ENCODE assay signal across 8 cellular contexts in genomic region chr7:151061241-151062110, GRCh38. TPM values are rescaled to one million over a fixed set of nuclear protein-coding genes. Genes with fewer than 3 reads are reported as not detected.
DNase-seq lines count a peak whose midpoint lies in the region; ATAC-seq and TF ChIP-seq lines count a peak whose summit lies in the region.

No MANE protein-coding gene starts in this region.

- H3K36me3 ChIP-seq in OCI-LY1 (ENCODE audit: insufficient read depth, low read length) = peaks cover 23% of the 10 kb centered on the region
- no peaks in the 10 kb centered on the region for H3K36me3 ChIP-seq in ovary

- no peaks in the 10 kb centered on the region for H3K27me3 ChIP-seq in OCI-LY1 (ENCODE audit: insufficient read depth, low read length)
- H3K27me3 ChIP-seq in dorsolateral prefrontal cortex = peaks cover 0 to 7% (median 0%) of the 10 kb centered on the region in 45 donors
- H3K27me3 ChIP-seq in ovary = no peaks in the 10 kb centered on the region

- peak overlapping the region; percentile 85 for H3K4me2 ChIP-seq in OCI-LY1 (ENCODE audit: low read length)

- H3K9me2 ChIP-seq in OCI-LY1 (ENCODE audit: low read depth, low read length) = no peaks in the 10 kb centered on the region

- no peak overlapping the region for H2AFZ ChIP-seq in OCI-LY1 (ENCODE audit: low read length)

- TF ChIP-seq CTCF in OCI-LY1 (IDR thresholded peaks at IDR 0.05; ENCODE audit: low read length) (no peak), dorsolateral prefrontal cortex (IDR thresholded peaks at IDR 0.05 in 54 of 56, conservative IDR thresholded peaks at IDR 0.05 in 2 of 56; ENCODE audit: low read depth in 1 of 56, partially characterized antibody in 56 of 56) (no peak), ovary (IDR thresholded peaks at IDR 0.05) (no peak)

- no peaks in the 10 kb centered on the region for H4K20me1 ChIP-seq in OCI-LY1 (ENCODE audit: insufficient read depth, low read length)

- intact Hi-C loops in dorsolateral prefrontal cortex (cut with DNase I) (no loop called here), ovary (cut with DNase I) (loop anchor here in 1 of 4 donors (2.0 kb wide), 1 partner anchor 21 kb away; the partner anchor contains the start of gene TMUB1)

- ATAC-seq in HG03135 (IDR thresholded peaks at IDR 0.05; ENCODE audit: unreplicated experiment) = no peak

- H3K4me3 ChIP-seq in OCI-LY1 (ENCODE audit: low read depth, low read length, poor library complexity, severe bottlenecking) (peak overlapping the region; percentile 90), dorsolateral prefrontal cortex (peak overlapping the region in 11 of 59 donors; percentile 74 to 94 (median 78)), ovary (peak overlapping the region; percentile 81)

- peak overlapping the region; percentile 25; the same call in 1 of the 2 replicates for H3K9ac ChIP-seq in OCI-LY1 (ENCODE audit: low read length)

- 0 out of 2 replicates have a peak, but pooled peaks cover 7% of the 10 kb centered on the region for H3F3A ChIP-seq in OCI-LY1 (ENCODE audit: insufficient read depth, low read length)

- DNase-seq in COR-L47 (lab: John Stamatoyannopoulos, UW) = peak; percentile 58
- no peak for DNase-seq in dorsolateral prefrontal cortex
- DNase-seq in ovary = peak in 3 of 5 donors; percentile 50 to 67 (median 66)
- no peak for DNase-seq in glomerular visceral epithelial cell (ENCODE audit: extremely low spot score)
- no peak for DNase-seq in epidermal melanocyte (ENCODE audit: insufficient read length, low spot score)
- DNase-seq in SKM-1 (lab: John Stamatoyannopoulos, UW; ENCODE audit: unreplicated experiment) = no peak

- H3K9me3 ChIP-seq in OCI-LY1 (ENCODE audit: low read length) (no peaks in the 10 kb centered on the region), ovary (no peaks in the 10 kb centered on the region)

- H3K27ac ChIP-seq in OCI-LY1 (ENCODE audit: low read depth, low read length, poor library complexity, severe bottlenecking) (peak overlapping the region; percentile 62), dorsolateral prefrontal cortex (peak overlapping the region in 40 of 59 donors; percentile 3 to 100 (median 100)), ovary (peak overlapping the region; percentile 27 to 55)

- WGBS in ovary, 3 donors = 34 to 43% (median 35%) methylated on average over 33 of the region's 33 CpGs

- no peak for TF ChIP-seq EP300 in ovary (IDR thresholded peaks at IDR 0.05)

- H3K4me1 ChIP-seq in OCI-LY1 (ENCODE audit: insufficient read depth, low read length, severe bottlenecking) (peaks cover 41% of the 10 kb centered on the region), ovary (ENCODE audit: insufficient read depth) (peaks cover 25% of the 10 kb centered on the region)

- no peaks in the 10 kb centered on the region; the same call in 1 of the 2 replicates for H3K79me2 ChIP-seq in OCI-LY1 (ENCODE audit: insufficient read depth, low read length)

- TF ChIP-seq POLR2A in ovary (IDR thresholded peaks at IDR 0.05) = no peak

RNA-seq across cellular contexts. Expression of gene SLC4A2, which starts 2.1 kb away (rescaled TPM):
- total RNA-seq in dorsolateral prefrontal cortex = 100 to 1,000 TPM in 1 of 120 experiments, 10 to 100 TPM in 119; 15.3 to 100 (median 42.1) TPM
- total RNA-seq in ovary = 100 to 1,000 TPM in 4 of 7 donors, 10 to 100 TPM in 3; 55.6 to 127 (median 108) TPM
- 10 to 100 TPM; 10.5 to 53.2 TPM for polyA plus RNA-seq in ovary

RNA-seq across cellular contexts. Expression of gene CDK5, which starts 3.8 kb away (rescaled TPM):
- total RNA-seq in dorsolateral prefrontal cortex (10 to 100 TPM; 24.9 to 86.2 (median 58.7) TPM), ovary (1 to 10 TPM; 2.7 to 5.9 (median 4.1) TPM)
- polyA plus RNA-seq in ovary = 1 to 10 TPM; 3.8 to 9.4 TPM

RNA-seq across cellular contexts. Expression of gene ASIC3, which starts 13.1 kb away (rescaled TPM):
- 10 to 100 TPM in 119 of 120 experiments, 1 to 10 TPM in 1; 8.5 to 47.8 (median 23.1) TPM for total RNA-seq in dorsolateral prefrontal cortex
- 1 to 10 TPM; 2.5 to 9.4 (median 4.5) TPM for total RNA-seq in ovary
- polyA plus RNA-seq in ovary = 1 to 10 TPM; 1.0 to 2.9 TPM

RNA-seq across cellular contexts. Expression of gene FASTK, which starts 19.1 kb away (rescaled TPM):
- total RNA-seq in dorsolateral prefrontal cortex (100 to 1,000 TPM in 1 of 120 experiments, 10 to 100 TPM in 119; 53.2 to 105 (median 70.3) TPM), ovary (10 to 100 TPM; 58.0 to 93.3 (median 75.8) TPM)
- 10 to 100 TPM in 1 of 2 donors, 1 to 10 TPM in 1; 5.4 to 95.2 TPM for polyA plus RNA-seq in ovary

RNA-seq across cellular contexts. Expression of gene TMUB1, which starts 21.8 kb away (rescaled TPM):
- 10 to 100 TPM; 17.3 to 45.4 (median 25.2) TPM for total RNA-seq in dorsolateral prefrontal cortex
- total RNA-seq in ovary = 10 to 100 TPM; 19.0 to 40.3 (median 33.8) TPM
- polyA plus RNA-seq in ovary = 10 to 100 TPM in 1 of 2 donors, 1 to 10 TPM in 1; 1.9 to 28.8 TPM

Comparison
In these comparisons a context has a peak if more than half of its experiments do, and no peak if none do; other contexts are left out.
1. DNase-seq: peak in COR-L47 (single experiment) and ovary (3 of 5); none in dorsolateral prefrontal cortex (0 of 10), glomerular visceral epithelial cell (single experiment), epidermal melanocyte (single experiment) and SKM-1 (single experiment).
2. H3K27ac ChIP-seq: peak in every context shown above with its lines; median percentile 100 in dorsolateral prefrontal cortex; 62 in OCI-LY1; 41 in ovary.